ENCODE assay signal across 15 cellular contexts in the genomic region with DNA sequence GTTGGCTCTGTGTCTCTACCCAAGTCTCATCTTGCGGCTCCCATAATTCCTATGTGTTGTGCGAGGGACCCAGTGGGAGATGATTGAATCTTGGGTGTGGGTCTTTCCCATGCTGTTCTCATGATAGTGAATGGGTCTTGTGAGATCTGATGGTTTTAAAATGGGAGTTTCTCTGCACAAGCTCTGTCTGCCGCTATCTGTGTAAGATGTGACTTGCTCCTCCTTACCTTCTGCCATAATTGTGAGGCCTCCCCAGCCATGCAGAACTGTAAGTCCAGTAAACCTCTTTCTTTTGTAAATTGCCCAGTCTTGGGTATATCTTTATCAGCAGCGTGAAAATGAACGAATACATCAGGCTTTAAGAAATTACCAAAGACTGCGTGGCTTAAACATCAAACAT. TPM values are rescaled to one million over a fixed set of nuclear protein-coding genes. Genes with fewer than 3 reads are reported as not detected.
DNase-seq lines count a peak whose midpoint lies in the region; ATAC-seq and TF ChIP-seq lines count a peak whose summit lies in the region.
"Had no signal": no experiment of that assay in that cellular context is flagged by ENCODE, and none has a peak within 500 bp of the region (broad histone marks: within the 10 kb centered on the region; RNA-seq: fewer than 3 reads in every experiment).

No MANE protein-coding gene starts in this region.

- peak overlapping the region; percentile 76 for H3K27ac Mint-ChIP-seq in stimulated activated naive CD8-positive, alpha-beta T cell treated with anti-CD3 and anti-CD28 coated beads, Interleukin-15, Interleukin-2, amounts not matched to agents 100 ng/mL and 50 ng/mL, for 24 hours
- H3K27ac Mint-ChIP-seq in activated T-helper 1 cell treated with anti-CD3 and anti-CD28 coated beads, Interleukin-12 subunit alpha, Interleukin-12 subunit beta, Interleukin-2, Interleukin-4 antibody, amounts not matched to agents 30 ng/mL and 10 ng/mL and 1 ng/mL, durations not matched to agents 14 hours and 24 hours and 36 hours, result peak overlapping the region; percentile 2
- peak overlapping the region; percentile 58 for H3K27ac Mint-ChIP-seq in memory B cell

- H3K27ac ChIP-seq in MM.1S (ENCODE audit: low read length), result no peak overlapping the region
- H3K27ac ChIP-seq: HL-60, PC-9 had no signal

- H3K4me3 Mint-ChIP-seq in stimulated activated naive CD8-positive, alpha-beta T cell treated with anti-CD3 and anti-CD28 coated beads, Interleukin-15, Interleukin-2, amounts not matched to agents 100 ng/mL and 50 ng/mL, for 24 hours, result no peak overlapping the region
- no peak overlapping the region for H3K4me3 Mint-ChIP-seq in activated T-helper 1 cell treated with anti-CD3 and anti-CD28 coated beads, Interleukin-12 subunit alpha, Interleukin-12 subunit beta, Interleukin-2, Interleukin-4 antibody, amounts not matched to agents 30 ng/mL and 10 ng/mL and 1 ng/mL, durations not matched to agents 14 hours and 24 hours and 36 hours
- no peak overlapping the region for H3K4me3 Mint-ChIP-seq in memory B cell

- H3F3A ChIP-seq in MM.1S (ENCODE audit: insufficient read depth, low read length), result no peaks in the 10 kb centered on the region

- ATAC-seq in stimulated activated naive CD8-positive, alpha-beta T cell treated with anti-CD3 and anti-CD28 coated beads, Interleukin-15, Interleukin-2, amounts not matched to agents 100 U/mL and 50 U/mL, for 24 hours, result no peak
- no peak for ATAC-seq in memory B cell (ENCODE audit: low read depth)

- H3K4me3 ChIP-seq in MG63, result no peak overlapping the region
- no peak overlapping the region for H3K4me3 ChIP-seq in MM.1S (ENCODE audit: low read length)
- H3K4me3 ChIP-seq: PC-9 had no signal

- H3K27me3 ChIP-seq in MG63 (no peaks in the 10 kb centered on the region), MM.1S (replicated peaks; ENCODE audit: insufficient read depth, low read length) (no peaks in the 10 kb centered on the region)

- intact Hi-C loops in activated T-helper 1 cell treated with anti-CD3 and anti-CD28 coated beads, Interleukin-12 subunit alpha, Interleukin-12 subunit beta, Interleukin-2, Interleukin-4 antibody, amounts not matched to agents 30 ng/mL and 10 ng/mL and 1 ng/mL, durations not matched to agents 14 hours and 24 hours and 36 hours (cut with micrococcal nuclease), result no loop called here

- H3K4me2 ChIP-seq in MM.1S (ENCODE audit: low read depth, low read length), result no peak overlapping the region
- H3K4me2 ChIP-seq: PC-9 had no signal

- H2AFZ ChIP-seq in MM.1S (ENCODE audit: low read length), result no peak overlapping the region
- H2AFZ ChIP-seq: PC-9 had no signal

- H3K9me3 ChIP-seq in MG63, result no peaks in the 10 kb centered on the region
- no peaks in the 10 kb centered on the region for H3K9me3 ChIP-seq in MM.1S (replicated peaks; ENCODE audit: insufficient read depth, low read length)

- no peaks in the 10 kb centered on the region for H4K20me1 ChIP-seq in MM.1S (ENCODE audit: insufficient read depth, low read length)

- peaks cover 47% of the 10 kb centered on the region for H3K36me3 Mint-ChIP-seq in stimulated activated naive CD8-positive, alpha-beta T cell treated with anti-CD3 and anti-CD28 coated beads, Interleukin-15, Interleukin-2, amounts not matched to agents 100 ng/mL and 50 ng/mL, for 24 hours (ENCODE audit: low read depth)
- H3K36me3 Mint-ChIP-seq in activated T-helper 1 cell treated with anti-CD3 and anti-CD28 coated beads, Interleukin-12 subunit alpha, Interleukin-12 subunit beta, Interleukin-2, Interleukin-4 antibody, amounts not matched to agents 30 ng/mL and 10 ng/mL and 1 ng/mL, durations not matched to agents 14 hours and 24 hours and 36 hours (ENCODE audit: low read depth), result peaks cover 31% of the 10 kb centered on the region
- H3K36me3 Mint-ChIP-seq in memory B cell, result peaks cover 19% of the 10 kb centered on the region

- H3K9ac ChIP-seq in MM.1S (ENCODE audit: low read length), result no peak overlapping the region

- DNase-seq in stimulated activated naive CD8-positive, alpha-beta T cell treated with anti-CD3 and anti-CD28 coated beads, Interleukin-15, Interleukin-2, amounts not matched to agents 100 U/mL and 50 U/mL, for 24 hours, result no peak
- DNase-seq in activated T-helper 1 cell treated with anti-CD3 and anti-CD28 coated beads, Interleukin-12 subunit alpha, Interleukin-12 subunit beta, Interleukin-2, Interleukin-4 antibody, amounts not matched to agents 30 ng/mL and 10 ng/mL and 1 ng/mL, durations not matched to agents 14 hours and 24 hours and 36 hours (ENCODE audit: low spot score), result no peak
- no peak for DNase-seq in memory B cell (ENCODE audit: low spot score in 2 of 2)
- no peak for DNase-seq in MG63
- no peak for DNase-seq in C1 segment of cervical spinal cord (lab: John Stamatoyannopoulos, UW)
- DNase-seq in MM.1S, result no peak
- DNase-seq: DMS 273 treated with DMSO at 0.1 percent for 48 hours, KG1, NCI-H1092 treated with DMSO at 0.1 percent for 48 hours, NCI-H1694 treated with DMSO at 0.1 percent for 48 hours, NCI-H446 treated with DMSO at 0.1 percent for 48 hours, NCI-H748 treated with DMSO at 0.1 percent for 48 hours, PC-9 had no signal

- H3K27me3 Mint-ChIP-seq in stimulated activated naive CD8-positive, alpha-beta T cell treated with anti-CD3 and anti-CD28 coated beads, Interleukin-15, Interleukin-2, amounts not matched to agents 100 ng/mL and 50 ng/mL, for 24 hours, result no peaks in the 10 kb centered on the region
- H3K27me3 Mint-ChIP-seq in activated T-helper 1 cell treated with anti-CD3 and anti-CD28 coated beads, Interleukin-12 subunit alpha, Interleukin-12 subunit beta, Interleukin-2, Interleukin-4 antibody, amounts not matched to agents 30 ng/mL and 10 ng/mL and 1 ng/mL, durations not matched to agents 14 hours and 24 hours and 36 hours (ENCODE audit: insufficient read depth), result no peaks in the 10 kb centered on the region
- no peaks in the 10 kb centered on the region for H3K27me3 Mint-ChIP-seq in memory B cell

- H3K9me2 ChIP-seq in MM.1S (replicated peaks; ENCODE audit: insufficient read depth, low read length), result no peaks in the 10 kb centered on the region

- no peaks in the 10 kb centered on the region for H3K36me3 ChIP-seq in MG63
- H3K36me3 ChIP-seq in MM.1S (replicated peaks; ENCODE audit: insufficient read depth, low read length), result no peaks in the 10 kb centered on the region

- TF ChIP-seq CTCF in MM.1S (IDR thresholded peaks at IDR 0.05; ENCODE audit: low read length), result no peak

- H3K4me1 ChIP-seq in MM.1S (ENCODE audit: low read length), result no peaks in the 10 kb centered on the region

- H3K9me3 Mint-ChIP-seq in stimulated activated naive CD8-positive, alpha-beta T cell treated with anti-CD3 and anti-CD28 coated beads, Interleukin-15, Interleukin-2, amounts not matched to agents 100 ng/mL and 50 ng/mL, for 24 hours, result peaks cover 4% of the 10 kb centered on the region
- H3K9me3 Mint-ChIP-seq in activated T-helper 1 cell treated with anti-CD3 and anti-CD28 coated beads, Interleukin-12 subunit alpha, Interleukin-12 subunit beta, Interleukin-2, Interleukin-4 antibody, amounts not matched to agents 30 ng/mL and 10 ng/mL and 1 ng/mL, durations not matched to agents 14 hours and 24 hours and 36 hours, result peaks cover 17% of the 10 kb centered on the region
- H3K9me3 Mint-ChIP-seq in memory B cell, result no peaks in the 10 kb centered on the region

- peaks cover 70% of the 10 kb centered on the region for H3K4me1 Mint-ChIP-seq in stimulated activated naive CD8-positive, alpha-beta T cell treated with anti-CD3 and anti-CD28 coated beads, Interleukin-15, Interleukin-2, amounts not matched to agents 100 ng/mL and 50 ng/mL, for 24 hours (ENCODE audit: low read depth)
- H3K4me1 Mint-ChIP-seq in activated T-helper 1 cell treated with anti-CD3 and anti-CD28 coated beads, Interleukin-12 subunit alpha, Interleukin-12 subunit beta, Interleukin-2, Interleukin-4 antibody, amounts not matched to agents 30 ng/mL and 10 ng/mL and 1 ng/mL, durations not matched to agents 14 hours and 24 hours and 36 hours (ENCODE audit: low read depth), result peaks cover 51% of the 10 kb centered on the region
- peaks cover 45% of the 10 kb centered on the region for H3K4me1 Mint-ChIP-seq in memory B cell

- peaks cover 26% of the 10 kb centered on the region for H3K79me2 ChIP-seq in MM.1S (ENCODE audit: low read length)

RNA-seq across cellular contexts. Expression of a gene that starts 31.2 kb away (rescaled TPM):
- total RNA-seq in activated T-helper 1 cell treated with anti-CD3 and anti-CD28 coated beads, Interleukin-12 subunit alpha, Interleukin-12 subunit beta, Interleukin-2, Interleukin-4 antibody, amounts not matched to agents 30 ng/mL and 10 ng/mL and 1 ng/mL, durations not matched to agents 14 hours and 24 hours and 36 hours, result 54.1 and 55.6 TPM in 2 replicates
- 15.7 and 19.7 TPM in 2 replicates for total RNA-seq in MG63 (2014; rRNA removed; shearing (Covaris generic); ENCODE audit: low replicate concordance)

Comparison
In these comparisons a context has a peak if more than half of its experiments do, and no peak if none do; other contexts are left out.
1. H3K27ac Mint-ChIP-seq: peak in every context shown above with its lines; median percentile 76 in stimulated activated naive CD8-positive, alpha-beta T cell treated with anti-CD3 and anti-CD28 coated beads, Interleukin-15, Interleukin-2, amounts not matched to agents 100 ng/mL and 50 ng/mL, for 24 hours; 58 in memory B cell; 2 in activated T-helper 1 cell treated with anti-CD3 and anti-CD28 coated beads, Interleukin-12 subunit alpha, Interleukin-12 subunit beta, Interleukin-2, Interleukin-4 antibody, amounts not matched to agents 30 ng/mL and 10 ng/mL and 1 ng/mL, durations not matched to agents 14 hours and 24 hours and 36 hours.